ENCODE assay signal across 29 cellular contexts in the genomic region with DNA sequence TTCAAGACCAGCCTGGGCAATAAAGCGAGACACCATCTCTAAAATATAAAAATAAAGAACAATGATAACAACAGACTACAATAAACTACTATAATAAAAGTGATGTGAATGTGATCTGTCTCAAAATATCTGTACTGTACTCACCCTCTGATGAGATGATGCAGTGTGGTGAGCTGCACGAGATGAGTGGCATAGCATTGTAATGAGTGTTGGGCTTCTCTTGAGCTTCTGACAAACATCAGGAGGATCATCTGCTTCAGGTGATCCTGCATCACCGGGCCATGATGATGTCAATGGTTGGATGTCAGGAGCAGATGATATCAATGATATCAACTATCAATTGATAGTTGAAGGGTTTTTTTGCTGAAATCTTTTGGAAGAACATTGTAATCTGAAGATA. TPM values are rescaled to one million over a fixed set of nuclear protein-coding genes. Genes with fewer than 3 reads are reported as not detected.
DNase-seq lines count a peak whose midpoint lies in the region; ATAC-seq and TF ChIP-seq lines count a peak whose summit lies in the region.
"Had no signal": no experiment of that assay in that cellular context is flagged by ENCODE, and none has a peak within 500 bp of the region (broad histone marks: within the 10 kb centered on the region; RNA-seq: fewer than 3 reads in every experiment).

No MANE protein-coding gene starts in this region.

- CTCF ChIA-PET in activated CD4-positive, alpha-beta memory T cell treated with anti-CD3 and anti-CD28 coated beads for 36 hours (lab: Charles Lee) = interaction anchor here (0.9 to 1.0 kb wide), 2 partner anchors 10 to 11 kb away, joined by 3 read pairs; no protein-coding TSS in a partner anchor
- CTCF ChIA-PET in activated CD4-positive, alpha-beta memory T cell treated with anti-CD3 and anti-CD28 coated beads, Interleukin-2, amount 10 ng/mL, durations not matched to agents 7 days and 5 days (lab: Charles Lee) = interaction anchor here (1.0 kb wide), 1 partner anchor 11 kb away, joined by 5 read pairs; no protein-coding TSS in a partner anchor

- no peak overlapping the region for H3K4me3 Mint-ChIP-seq in activated CD4-positive, alpha-beta memory T cell treated with anti-CD3 and anti-CD28 coated beads for 36 hours
- H3K4me3 Mint-ChIP-seq in activated CD4-positive, alpha-beta memory T cell treated with anti-CD3 and anti-CD28 coated beads, Interleukin-2, amount 10 ng/mL, durations not matched to agents 7 days and 5 days = no peak overlapping the region
- H3K4me3 Mint-ChIP-seq: CD14-positive monocyte; CD8-positive, alpha-beta memory T cell; IgD-negative memory B cell had no signal

- POLR2A ChIA-PET in activated CD4-positive, alpha-beta memory T cell treated with anti-CD3 and anti-CD28 coated beads for 36 hours (lab: Charles Lee) = no interaction called here
- POLR2A ChIA-PET in activated CD4-positive, alpha-beta memory T cell treated with anti-CD3 and anti-CD28 coated beads, Interleukin-2, amount 10 ng/mL, durations not matched to agents 7 days and 5 days (lab: Charles Lee) = no interaction called here

- no peaks in the 10 kb centered on the region for H3K9me3 Mint-ChIP-seq in activated CD4-positive, alpha-beta memory T cell treated with anti-CD3 and anti-CD28 coated beads for 36 hours
- no peaks in the 10 kb centered on the region for H3K9me3 Mint-ChIP-seq in activated CD4-positive, alpha-beta memory T cell treated with anti-CD3 and anti-CD28 coated beads, Interleukin-2, amount 10 ng/mL, durations not matched to agents 7 days and 5 days
- H3K9me3 Mint-ChIP-seq: CD8-positive, alpha-beta memory T cell; IgD-negative memory B cell had no signal

- no peak for TF ChIP-seq CTCF in fibroblast of mammary gland (conservative IDR thresholded peaks at IDR 0.05; ENCODE audit: control insufficient read depth, insufficient read depth, low read depth, low read length)
- no peak for TF ChIP-seq CTCF in spleen (IDR thresholded peaks at IDR 0.05 in 8 of 11, conservative IDR thresholded peaks at IDR 0.05 in 3 of 11)

- H3K4me3 ChIP-seq in fibroblast of mammary gland (ENCODE audit: control insufficient read depth, low read depth, low read length) (no peak overlapping the region), spleen (no peak overlapping the region)
- H3K4me3 ChIP-seq: PC-9, SJCRH30 had no signal

- H3K36me3 ChIP-seq in spleen = no peaks in the 10 kb centered on the region
- H3K36me3 ChIP-seq: BE2C, SJCRH30 had no signal

- intact Hi-C loops in activated CD4-positive, alpha-beta memory T cell treated with anti-CD3 and anti-CD28 coated beads for 36 hours (cut with micrococcal nuclease) = no loop called here
- intact Hi-C loops in spleen (cut with DNase I; ENCODE audit: low total_unique reads) = no loop called here

- no peak overlapping the region for H3K27ac Mint-ChIP-seq in activated CD4-positive, alpha-beta memory T cell treated with anti-CD3 and anti-CD28 coated beads for 36 hours
- H3K27ac Mint-ChIP-seq in activated CD4-positive, alpha-beta memory T cell treated with anti-CD3 and anti-CD28 coated beads, Interleukin-2, amount 10 ng/mL, durations not matched to agents 7 days and 5 days = no peak overlapping the region
- H3K27ac Mint-ChIP-seq: IgD-negative memory B cell had no signal

- no peak for TF ChIP-seq POLR2A in spleen (IDR thresholded peaks at IDR 0.05)

- 87 to 95% (median 91%) methylated on average over 3 of the region's 3 CpGs for WGBS in spleen, 5 donors

- no peaks in the 10 kb centered on the region for H3K27me3 ChIP-seq in spleen (replicated peaks in 1 of 7)
- H3K27me3 ChIP-seq: BE2C, SJCRH30 had no signal

- no peak for ATAC-seq in GM21360 (IDR thresholded peaks at IDR 0.05; ENCODE audit: unreplicated experiment)
- ATAC-seq: Right ventricle myocardium inferior had no signal

- peaks cover 15% of the 10 kb centered on the region for H3K4me1 Mint-ChIP-seq in activated CD4-positive, alpha-beta memory T cell treated with anti-CD3 and anti-CD28 coated beads for 36 hours (ENCODE audit: low read depth)
- H3K4me1 Mint-ChIP-seq in activated CD4-positive, alpha-beta memory T cell treated with anti-CD3 and anti-CD28 coated beads, Interleukin-2, amount 10 ng/mL, durations not matched to agents 7 days and 5 days = peaks cover 5% of the 10 kb centered on the region
- H3K4me1 Mint-ChIP-seq: CD14-positive monocyte; CD8-positive, alpha-beta memory T cell; IgD-negative memory B cell had no signal

- DNase-seq in activated CD4-positive, alpha-beta memory T cell treated with anti-CD3 and anti-CD28 coated beads for 36 hours = peak; percentile 20
- no peak for DNase-seq in activated CD4-positive, alpha-beta memory T cell treated with anti-CD3 and anti-CD28 coated beads, Interleukin-2, amount 10 ng/mL, durations not matched to agents 7 days and 5 days
- DNase-seq in SK-MEL-5 (ENCODE audit: low read depth, low spot score) (peak; percentile 16), fibroblast of mammary gland (ENCODE audit: low read depth) (peak; percentile 29), spleen (peak; percentile 1), DMS53 treated with DMSO at 0.1 percent for 48 hours (lab: John Stamatoyannopoulos, UW; ENCODE audit: unreplicated experiment) (no peak)
- no peak for DNase-seq in stimulated activated CD4-positive, alpha-beta T cell treated with anti-CD3 and anti-CD28 coated beads, Interleukin-2, amount 100 ng/mL, for 48 hours
- DNase-seq: 8988T; ACHN; BE2C; CD8-positive, alpha-beta memory T cell; DMS 273 treated with DMSO at 0.1 percent for 48 hours; DMS79 treated with DMSO at 0.1 percent for 48 hours; HCEC 1CT; MM.1S; NCI-H1417; NCI-H1694; NCI-H2029 treated with DMSO at 0.1 percent for 48 hours; NCI-H446 treated with DMSO at 0.1 percent for 48 hours; NCI-H526; NCI-H82; NK-92 treated with Interleukin-12 subunit alpha and Interleukin-12 subunit beta, amount 100 ng/mL, for 24 hours; PC-9; SJCRH30 had no signal

- no peaks in the 10 kb centered on the region for H3K36me3 Mint-ChIP-seq in activated CD4-positive, alpha-beta memory T cell treated with anti-CD3 and anti-CD28 coated beads for 36 hours
- no peaks in the 10 kb centered on the region for H3K36me3 Mint-ChIP-seq in activated CD4-positive, alpha-beta memory T cell treated with anti-CD3 and anti-CD28 coated beads, Interleukin-2, amount 10 ng/mL, durations not matched to agents 7 days and 5 days (ENCODE audit: low read depth)
- H3K36me3 Mint-ChIP-seq: CD14-positive monocyte; CD8-positive, alpha-beta memory T cell; IgD-negative memory B cell had no signal

- in situ Hi-C loops in SK-MEL-5 (cut with HindIII; ENCODE audit: low pct_unique_long_range_greater_than_20kb, low sequenced_read_pairs) = no loop called here

- no peaks in the 10 kb centered on the region for H3K9me3 ChIP-seq in spleen
- H3K9me3 ChIP-seq: BE2C, SJCRH30 had no signal

- peaks cover 4% of the 10 kb centered on the region for H3K27me3 Mint-ChIP-seq in activated CD4-positive, alpha-beta memory T cell treated with anti-CD3 and anti-CD28 coated beads for 36 hours
- no peaks in the 10 kb centered on the region for H3K27me3 Mint-ChIP-seq in activated CD4-positive, alpha-beta memory T cell treated with anti-CD3 and anti-CD28 coated beads, Interleukin-2, amount 10 ng/mL, durations not matched to agents 7 days and 5 days

- no peaks in the 10 kb centered on the region for H3K4me1 ChIP-seq in spleen
- H3K4me1 ChIP-seq: BE2C, SJCRH30 had no signal

- H3K27ac ChIP-seq in spleen = no peak overlapping the region
- H3K27ac ChIP-seq: KMS-11, PC-9, SJCRH30 had no signal

RNA-seq across cellular contexts. Expression of a gene that starts 52.4 kb away (rescaled TPM):
- 100 to 1,000 TPM; 128 to 133 TPM for total RNA-seq in activated CD4-positive, alpha-beta memory T cell treated with anti-CD3 and anti-CD28 coated beads for 36 hours
- 100 to 1,000 TPM; 156 to 169 TPM for total RNA-seq in activated CD4-positive, alpha-beta memory T cell treated with anti-CD3 and anti-CD28 coated beads, Interleukin-2, amount 10 ng/mL, durations not matched to agents 7 days and 5 days
- total RNA-seq in SK-MEL-5 (2014; rRNA removed; shearing (Covaris generic)) = 54.5 and 61.8 TPM in 2 replicates
- 66.3 and 84.2 TPM in 2 replicates for polyA plus RNA-seq in SK-MEL-5 (2015; cell fraction: cytosol; rRNA removed)
- 61.9 and 70.5 TPM in 2 replicates for polyA plus RNA-seq in SK-MEL-5 (2015; cell fraction: nucleus; rRNA removed)
- total RNA-seq in spleen = 10 to 100 TPM; 22.2 to 32.4 (median 28.8) TPM
- 1 to 10 TPM; 1.8 to 5.3 (median 3.0) TPM for polyA plus RNA-seq in spleen

Comparison
In these comparisons a context has a peak if more than half of its experiments do, and no peak if none do; other contexts are left out.
1. DNase-seq: peak in activated CD4-positive, alpha-beta memory T cell treated with anti-CD3 and anti-CD28 coated beads for 36 hours (single experiment), SK-MEL-5 (single experiment), fibroblast of mammary gland (single experiment) and spleen (single experiment); none in activated CD4-positive, alpha-beta memory T cell treated with anti-CD3 and anti-CD28 coated beads, Interleukin-2, amount 10 ng/mL, durations not matched to agents 7 days and 5 days (single experiment), stimulated activated CD4-positive, alpha-beta T cell treated with anti-CD3 and anti-CD28 coated beads, Interleukin-2, amount 100 ng/mL, for 48 hours (0 of 2) and DMS53 treated with DMSO at 0.1 percent for 48 hours (single experiment).